ENCODE assay signal across 9 cellular contexts in the genomic region with DNA sequence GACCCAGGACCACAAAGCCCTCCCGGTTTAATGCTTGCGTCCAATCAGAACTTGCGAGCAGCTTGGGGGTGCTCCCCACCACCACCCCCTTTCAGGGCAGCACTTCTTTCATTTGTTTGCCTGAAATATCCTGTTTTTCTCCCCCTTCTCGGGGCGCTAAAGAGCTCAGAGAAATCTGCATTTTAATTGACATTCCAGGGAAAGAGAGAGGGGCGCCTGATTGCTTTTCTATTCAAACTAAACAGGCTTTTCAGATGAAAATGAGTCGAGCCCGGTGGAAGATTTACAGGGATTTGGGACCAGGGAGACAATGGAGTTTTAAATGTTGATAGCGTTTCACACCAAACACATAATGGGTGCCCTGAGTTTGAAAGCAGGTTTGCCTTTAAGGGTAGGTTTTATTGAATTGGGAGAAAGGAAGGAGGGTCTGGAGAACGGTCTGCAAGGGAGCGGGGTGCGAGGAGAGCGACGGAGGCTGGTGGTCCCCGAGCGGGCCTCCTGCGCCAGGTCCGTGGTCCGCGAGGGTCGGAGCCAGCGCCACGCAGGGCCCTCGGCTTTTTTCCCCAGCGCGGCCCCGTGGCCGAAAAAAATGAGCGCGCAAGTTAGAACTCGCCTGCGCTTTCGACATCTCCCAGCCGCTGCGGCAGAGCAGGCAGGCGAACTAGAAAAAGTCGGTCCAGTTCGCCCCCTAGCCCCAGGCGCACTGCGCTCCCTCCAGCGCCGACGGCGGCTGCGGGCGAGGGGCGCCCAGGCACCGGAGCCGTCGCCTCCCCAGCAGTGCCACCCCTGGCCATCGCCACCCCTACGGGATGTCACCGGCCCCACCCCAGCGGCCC. TPM values are rescaled to one million over a fixed set of nuclear protein-coding genes. Genes with fewer than 3 reads are reported as not detected.
A peak's percentile ranks its signal among the peaks of the same experiment; 100 is the strongest.
DNase-seq lines count a peak whose midpoint lies in the region; ATAC-seq and TF ChIP-seq lines count a peak whose summit lies in the region.
"Had no signal": no experiment of that assay in that cellular context is flagged by ENCODE, and none has a peak within 500 bp of the region (broad histone marks: within the 10 kb centered on the region; RNA-seq: fewer than 3 reads in every experiment).

No MANE protein-coding gene starts in this region.

- peaks cover 3% of the 10 kb centered on the region; the same call in 1 of the 2 replicates for H3K27me3 ChIP-seq in H7 (ENCODE audit: control insufficient read depth, insufficient read depth, low read length)

- POLR2A ChIA-PET in WTC11 (lab: Charles Lee): interaction anchor here (0.9 to 1.6 kb wide), 5 partner anchors 11 to 86 kb away, joined by 3 to 17 read pairs (median 6); no protein-coding TSS in a partner anchor

- peaks cover 75% of the 10 kb centered on the region for H3K4me1 Mint-ChIP-seq in WTC11

- CTCF ChIA-PET in WTC11 (lab: Charles Lee): interaction anchor here (0.6 to 4.3 kb wide), 14 partner anchors 11 to 81 kb away, joined by 3 to 22 read pairs (median 3); no protein-coding TSS in a partner anchor

- peak overlapping the region; percentile 99 for H3K4me3 Mint-ChIP-seq in WTC11

- DNase-seq in H7: peak; percentile 89
- peak; percentile 52 for DNase-seq in WTC11 (ENCODE audit: low spot score)
- DNase-seq in iPS DF 19.7 (ENCODE audit: low read depth, low spot score): peak; percentile 84
- peak; percentile 74 for DNase-seq in putamen (ENCODE audit: low spot score)
- DNase-seq in mesenteric fat pad (ENCODE audit: low spot score): no peak
- no peak for DNase-seq in GM19238 (ENCODE audit: insufficient read length, low spot score)
- DNase-seq in NCI-H2081 (lab: John Stamatoyannopoulos, UW): no peak
- DNase-seq: IMR-90 had no signal

- H3K27me3 Mint-ChIP-seq in WTC11 (ENCODE audit: low read depth): peaks cover 4% of the 10 kb centered on the region; the same call in 1 of the 2 replicates

- H3K4me3 ChIP-seq in H7 (ENCODE audit: insufficient read depth, low read depth, low read length): peak overlapping the region; percentile 99

- H3K36me3 Mint-ChIP-seq in WTC11: peaks cover 27% of the 10 kb centered on the region

- no peaks in the 10 kb centered on the region for H3K9me3 Mint-ChIP-seq in WTC11

- H3K36me3 ChIP-seq in H7 (replicated peaks; ENCODE audit: control insufficient read depth, insufficient read depth, low read length): peaks cover 21% of the 10 kb centered on the region

- TF ChIP-seq CTCF in WTC11 (IDR thresholded peaks at IDR 0.05): no peak

- ATAC-seq in WTC11 (peak; percentile 50), HG03025 (IDR thresholded peaks at IDR 0.05; ENCODE audit: low FRiP score, unreplicated experiment) (no peak)

- H3K27ac Mint-ChIP-seq in WTC11: peak overlapping the region; percentile 100

TF ChIP-seq in WTC11, 78 proteins besides CTCF, POLR2A, EP300 and RAD21 (continues in another document):
- TF ChIP-seq GRHL2 (CRISPR knock-in tag; IDR thresholded peaks at IDR 0.05; ENCODE audit: insufficient replicate concordance, severe bottlenecking) (no peak), ESRRA (CRISPR knock-in tag; IDR thresholded peaks at IDR 0.05; ENCODE audit: borderline replicate concordance) (no peak), NR3C1 (CRISPR knock-in tag; conservative IDR thresholded peaks at IDR 0.05; ENCODE audit: low read depth) (no peak), ETV6 (CRISPR knock-in tag; IDR thresholded peaks at IDR 0.05) (no peak), ZBTB21 (CRISPR knock-in tag; IDR thresholded peaks at IDR 0.05; ENCODE audit: borderline replicate concordance) (no peak), FOXK1 (CRISPR knock-in tag; IDR thresholded peaks at IDR 0.05) (no peak), TEAD1 (CRISPR knock-in tag; IDR thresholded peaks at IDR 0.05) (peak; percentile 74; the same call in 1 of the 2 replicates), TEAD4 (CRISPR knock-in tag; IDR thresholded peaks at IDR 0.05) (peak; percentile 60; the same call in 1 of the 2 replicates), SOX15 (CRISPR knock-in tag; IDR thresholded peaks at IDR 0.05) (no peak), ZNF416 (CRISPR knock-in tag; IDR thresholded peaks at IDR 0.05) (0 out of 2 replicates have a peak, but pooled peaks have one; percentile 59)
- TF ChIP-seq, protein P1, sequence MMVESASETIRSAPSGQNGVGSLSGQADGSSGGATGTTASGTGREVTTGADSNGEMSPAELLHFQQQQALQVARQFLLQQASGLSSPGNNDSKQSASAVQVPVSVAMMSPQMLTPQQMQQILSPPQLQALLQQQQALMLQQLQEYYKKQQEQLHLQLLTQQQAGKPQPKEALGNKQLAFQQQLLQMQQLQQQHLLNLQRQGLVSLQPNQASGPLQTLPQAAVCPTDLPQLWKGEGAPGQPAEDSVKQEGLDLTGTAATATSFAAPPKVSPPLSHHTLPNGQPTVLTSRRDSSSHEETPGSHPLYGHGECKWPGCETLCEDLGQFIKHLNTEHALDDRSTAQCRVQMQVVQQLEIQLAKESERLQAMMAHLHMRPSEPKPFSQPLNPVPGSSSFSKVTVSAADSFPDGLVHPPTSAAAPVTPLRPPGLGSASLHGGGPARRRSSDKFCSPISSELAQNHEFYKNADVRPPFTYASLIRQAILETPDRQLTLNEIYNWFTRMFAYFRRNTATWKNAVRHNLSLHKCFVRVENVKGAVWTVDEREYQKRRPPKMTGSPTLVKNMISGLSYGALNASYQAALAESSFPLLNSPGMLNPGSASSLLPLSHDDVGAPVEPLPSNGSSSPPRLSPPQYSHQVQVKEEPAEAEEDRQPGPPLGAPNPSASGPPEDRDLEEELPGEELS (CRISPR knock-in tag; IDR thresholded peaks at IDR 0.05): no peak; the same call in 1 of the 2 replicates
- TF ChIP-seq, protein P2, sequence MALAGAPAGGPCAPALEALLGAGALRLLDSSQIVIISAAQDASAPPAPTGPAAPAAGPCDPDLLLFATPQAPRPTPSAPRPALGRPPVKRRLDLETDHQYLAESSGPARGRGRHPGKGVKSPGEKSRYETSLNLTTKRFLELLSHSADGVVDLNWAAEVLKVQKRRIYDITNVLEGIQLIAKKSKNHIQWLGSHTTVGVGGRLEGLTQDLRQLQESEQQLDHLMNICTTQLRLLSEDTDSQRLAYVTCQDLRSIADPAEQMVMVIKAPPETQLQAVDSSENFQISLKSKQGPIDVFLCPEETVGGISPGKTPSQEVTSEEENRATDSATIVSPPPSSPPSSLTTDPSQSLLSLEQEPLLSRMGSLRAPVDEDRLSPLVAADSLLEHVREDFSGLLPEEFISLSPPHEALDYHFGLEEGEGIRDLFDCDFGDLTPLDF (CRISPR knock-in tag; IDR thresholded peaks at IDR 0.05): no peak
- TF ChIP-seq, protein P3, sequence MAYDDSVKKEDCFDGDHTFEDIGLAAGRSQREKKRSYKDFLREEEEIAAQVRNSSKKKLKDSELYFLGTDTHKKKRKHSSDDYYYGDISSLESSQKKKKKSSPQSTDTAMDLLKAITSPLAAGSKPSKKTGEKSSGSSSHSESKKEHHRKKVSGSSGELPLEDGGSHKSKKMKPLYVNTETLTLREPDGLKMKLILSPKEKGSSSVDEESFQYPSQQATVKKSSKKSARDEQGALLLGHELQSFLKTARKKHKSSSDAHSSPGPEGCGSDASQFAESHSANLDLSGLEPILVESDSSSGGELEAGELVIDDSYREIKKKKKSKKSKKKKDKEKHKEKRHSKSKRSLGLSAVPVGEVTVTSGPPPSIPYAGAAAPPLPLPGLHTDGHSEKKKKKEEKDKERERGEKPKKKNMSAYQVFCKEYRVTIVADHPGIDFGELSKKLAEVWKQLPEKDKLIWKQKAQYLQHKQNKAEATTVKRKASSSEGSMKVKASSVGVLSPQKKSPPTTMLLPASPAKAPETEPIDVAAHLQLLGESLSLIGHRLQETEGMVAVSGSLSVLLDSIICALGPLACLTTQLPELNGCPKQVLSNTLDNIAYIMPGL (CRISPR knock-in tag; IDR thresholded peaks at IDR 0.05): peak; percentile 84
- TF ChIP-seq, protein P4, sequence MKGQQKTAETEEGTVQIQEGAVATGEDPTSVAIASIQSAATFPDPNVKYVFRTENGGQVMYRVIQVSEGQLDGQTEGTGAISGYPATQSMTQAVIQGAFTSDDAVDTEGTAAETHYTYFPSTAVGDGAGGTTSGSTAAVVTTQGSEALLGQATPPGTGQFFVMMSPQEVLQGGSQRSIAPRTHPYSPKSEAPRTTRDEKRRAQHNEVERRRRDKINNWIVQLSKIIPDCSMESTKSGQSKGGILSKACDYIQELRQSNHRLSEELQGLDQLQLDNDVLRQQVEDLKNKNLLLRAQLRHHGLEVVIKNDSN (CRISPR knock-in tag; IDR thresholded peaks at IDR 0.05): peak; percentile 12; the same call in 1 of the 2 replicates
- TF ChIP-seq, protein P5, sequence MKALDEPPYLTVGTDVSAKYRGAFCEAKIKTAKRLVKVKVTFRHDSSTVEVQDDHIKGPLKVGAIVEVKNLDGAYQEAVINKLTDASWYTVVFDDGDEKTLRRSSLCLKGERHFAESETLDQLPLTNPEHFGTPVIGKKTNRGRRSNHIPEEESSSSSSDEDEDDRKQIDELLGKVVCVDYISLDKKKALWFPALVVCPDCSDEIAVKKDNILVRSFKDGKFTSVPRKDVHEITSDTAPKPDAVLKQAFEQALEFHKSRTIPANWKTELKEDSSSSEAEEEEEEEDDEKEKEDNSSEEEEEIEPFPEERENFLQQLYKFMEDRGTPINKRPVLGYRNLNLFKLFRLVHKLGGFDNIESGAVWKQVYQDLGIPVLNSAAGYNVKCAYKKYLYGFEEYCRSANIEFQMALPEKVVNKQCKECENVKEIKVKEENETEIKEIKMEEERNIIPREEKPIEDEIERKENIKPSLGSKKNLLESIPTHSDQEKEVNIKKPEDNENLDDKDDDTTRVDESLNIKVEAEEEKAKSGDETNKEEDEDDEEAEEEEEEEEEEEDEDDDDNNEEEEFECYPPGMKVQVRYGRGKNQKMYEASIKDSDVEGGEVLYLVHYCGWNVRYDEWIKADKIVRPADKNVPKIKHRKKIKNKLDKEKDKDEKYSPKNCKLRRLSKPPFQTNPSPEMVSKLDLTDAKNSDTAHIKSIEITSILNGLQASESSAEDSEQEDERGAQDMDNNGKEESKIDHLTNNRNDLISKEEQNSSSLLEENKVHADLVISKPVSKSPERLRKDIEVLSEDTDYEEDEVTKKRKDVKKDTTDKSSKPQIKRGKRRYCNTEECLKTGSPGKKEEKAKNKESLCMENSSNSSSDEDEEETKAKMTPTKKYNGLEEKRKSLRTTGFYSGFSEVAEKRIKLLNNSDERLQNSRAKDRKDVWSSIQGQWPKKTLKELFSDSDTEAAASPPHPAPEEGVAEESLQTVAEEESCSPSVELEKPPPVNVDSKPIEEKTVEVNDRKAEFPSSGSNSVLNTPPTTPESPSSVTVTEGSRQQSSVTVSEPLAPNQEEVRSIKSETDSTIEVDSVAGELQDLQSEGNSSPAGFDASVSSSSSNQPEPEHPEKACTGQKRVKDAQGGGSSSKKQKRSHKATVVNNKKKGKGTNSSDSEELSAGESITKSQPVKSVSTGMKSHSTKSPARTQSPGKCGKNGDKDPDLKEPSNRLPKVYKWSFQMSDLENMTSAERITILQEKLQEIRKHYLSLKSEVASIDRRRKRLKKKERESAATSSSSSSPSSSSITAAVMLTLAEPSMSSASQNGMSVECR (CRISPR knock-in tag; IDR thresholded peaks at IDR 0.05; ENCODE audit: borderline replicate concordance): 0 out of 2 replicates have a peak, but pooled peaks have one; percentile 4

RNA-seq across cellular contexts. Expression of a gene that starts 1.4 kb away (rescaled TPM):
- 47.1 and 71.1 TPM in 2 replicates for total RNA-seq in H7 (2014; rRNA removed; shearing (Covaris generic))
- 88.6 to 95.0 TPM (median 90.4 TPM) in 3 replicates for total RNA-seq in WTC11 (2021)
- 1.4 TPM for total RNA-seq in mesenteric fat pad
- total RNA-seq: IMR-90 had no signal

Comparison
In these comparisons a context has a peak if more than half of its experiments do, and no peak if none do; other contexts are left out.
1. DNase-seq: peak in H7 (single experiment), WTC11 (single experiment), iPS DF 19.7 (single experiment) and putamen (single experiment); none in mesenteric fat pad (single experiment), GM19238 (single experiment) and NCI-H2081 (0 of 2).
2. RNA of a gene that starts 1.4 kb away (total RNA-seq): 88.6 to 95.0 TPM in WTC11 and 47.1 to 71.1 TPM in H7; 1.4 TPM in mesenteric fat pad (single experiment); every median in the first group is over 10 times any median in the second.